8 cellular contexts compared by ENCODE assay signal in genomic region chr11:134036484-134037092, GRCh38. TPM values are rescaled to one million over a fixed set of nuclear protein-coding genes. Genes with fewer than 3 reads are reported as not detected.
DNase-seq lines count a peak whose midpoint lies in the region; ATAC-seq, FAIRE-seq and TF ChIP-seq lines count a peak whose summit lies in the region.

No MANE protein-coding gene starts in this region.

- H3K4me1 Mint-ChIP-seq in HFFc6 (ENCODE audit: low read depth), result peaks cover 74% of the 10 kb centered on the region
- peaks cover 51% of the 10 kb centered on the region for H3K4me1 Mint-ChIP-seq in activated naive CD4-positive, alpha-beta T cell treated with anti-CD3 and anti-CD28 coated beads, Interleukin-2, amount 50 U/mL, for 24 hours
- peaks cover 55% of the 10 kb centered on the region for H3K4me1 Mint-ChIP-seq in stimulated activated effector memory CD8-positive, alpha-beta T cell treated with anti-CD3 and anti-CD28 coated beads, Interleukin-12 subunit alpha, Interleukin-12 subunit beta, amount 100 ng/mL, for 72 hours

- H3K27ac Mint-ChIP-seq in HFFc6, result peak overlapping the region; percentile 85
- peak overlapping the region; percentile 77 for H3K27ac Mint-ChIP-seq in activated naive CD4-positive, alpha-beta T cell treated with anti-CD3 and anti-CD28 coated beads, Interleukin-2, amount 50 U/mL, for 24 hours
- peak overlapping the region; percentile 86 for H3K27ac Mint-ChIP-seq in stimulated activated effector memory CD8-positive, alpha-beta T cell treated with anti-CD3 and anti-CD28 coated beads, Interleukin-12 subunit alpha, Interleukin-12 subunit beta, amount 100 ng/mL, for 72 hours

- ATAC-seq in stimulated activated effector memory CD8-positive, alpha-beta T cell treated with anti-CD3 and anti-CD28 coated beads, Interleukin-12 subunit alpha, Interleukin-12 subunit beta, amount 100 ng/mL, for 72 hours, result peak; percentile 2
- ATAC-seq in HG02759 (IDR thresholded peaks at IDR 0.05; ENCODE audit: unreplicated experiment) (no peak), GM21576 (IDR thresholded peaks at IDR 0.05; ENCODE audit: unreplicated experiment) (no peak)

- DNase-seq in HFFc6 (no peak), HTR-8/SVneo (ENCODE audit: insufficient read length, low spot score) (no peak), MV-4-11 (lab: John Stamatoyannopoulos, UW) (no peak)
- no peak for DNase-seq in stimulated activated effector memory CD8-positive, alpha-beta T cell treated with anti-CD3 and anti-CD28 coated beads, Interleukin-12 subunit alpha, Interleukin-12 subunit beta, amount 100 ng/mL, for 72 hours (ENCODE audit: low spot score in 2 of 2)

- no peak for FAIRE-seq in HTR-8/SVneo (lab: Jason Lieb, UNC)

- peak overlapping the region; percentile 25 for H3K4me3 ChIP-seq in iPS-11a (ENCODE audit: low read depth, low read length)

- peak overlapping the region; percentile 90 for H3K4me3 Mint-ChIP-seq in HFFc6
- H3K4me3 Mint-ChIP-seq in activated naive CD4-positive, alpha-beta T cell treated with anti-CD3 and anti-CD28 coated beads, Interleukin-2, amount 50 U/mL, for 24 hours, result peak overlapping the region; percentile 88
- peak overlapping the region; percentile 81 for H3K4me3 Mint-ChIP-seq in stimulated activated effector memory CD8-positive, alpha-beta T cell treated with anti-CD3 and anti-CD28 coated beads, Interleukin-12 subunit alpha, Interleukin-12 subunit beta, amount 100 ng/mL, for 72 hours

- no peaks in the 10 kb centered on the region for H3K9me3 Mint-ChIP-seq in HFFc6
- no peaks in the 10 kb centered on the region for H3K9me3 Mint-ChIP-seq in activated naive CD4-positive, alpha-beta T cell treated with anti-CD3 and anti-CD28 coated beads, Interleukin-2, amount 50 U/mL, for 24 hours
- H3K9me3 Mint-ChIP-seq in stimulated activated effector memory CD8-positive, alpha-beta T cell treated with anti-CD3 and anti-CD28 coated beads, Interleukin-12 subunit alpha, Interleukin-12 subunit beta, amount 100 ng/mL, for 72 hours, result no peaks in the 10 kb centered on the region

- no peaks in the 10 kb centered on the region; the same call in 1 of the 2 replicates for H3K36me3 Mint-ChIP-seq in HFFc6 (ENCODE audit: low read depth)
- no peaks in the 10 kb centered on the region for H3K36me3 Mint-ChIP-seq in activated naive CD4-positive, alpha-beta T cell treated with anti-CD3 and anti-CD28 coated beads, Interleukin-2, amount 50 U/mL, for 24 hours
- peaks cover 6% of the 10 kb centered on the region for H3K36me3 Mint-ChIP-seq in stimulated activated effector memory CD8-positive, alpha-beta T cell treated with anti-CD3 and anti-CD28 coated beads, Interleukin-12 subunit alpha, Interleukin-12 subunit beta, amount 100 ng/mL, for 72 hours

- H3K27me3 Mint-ChIP-seq in HFFc6 (ENCODE audit: insufficient read depth), result peaks cover 10% of the 10 kb centered on the region
- no peaks in the 10 kb centered on the region for H3K27me3 Mint-ChIP-seq in activated naive CD4-positive, alpha-beta T cell treated with anti-CD3 and anti-CD28 coated beads, Interleukin-2, amount 50 U/mL, for 24 hours

- no peak for TF ChIP-seq CTCF in HFFc6 (IDR thresholded peaks at IDR 0.05)

RNA-seq across cellular contexts. Expression of gene JAM3, which starts 32.3 kb away (rescaled TPM):
- 10 to 100 TPM; 49.6 to 58.6 (median 55.2) TPM for total RNA-seq in HFFc6 (2021; fragmentation: NEBNext Ultra II Directional; extraction: Animal tissue kit (Norgen Biotek cat#: 25700))
